24 cellular contexts compared by ENCODE assay signal in the genomic region with DNA sequence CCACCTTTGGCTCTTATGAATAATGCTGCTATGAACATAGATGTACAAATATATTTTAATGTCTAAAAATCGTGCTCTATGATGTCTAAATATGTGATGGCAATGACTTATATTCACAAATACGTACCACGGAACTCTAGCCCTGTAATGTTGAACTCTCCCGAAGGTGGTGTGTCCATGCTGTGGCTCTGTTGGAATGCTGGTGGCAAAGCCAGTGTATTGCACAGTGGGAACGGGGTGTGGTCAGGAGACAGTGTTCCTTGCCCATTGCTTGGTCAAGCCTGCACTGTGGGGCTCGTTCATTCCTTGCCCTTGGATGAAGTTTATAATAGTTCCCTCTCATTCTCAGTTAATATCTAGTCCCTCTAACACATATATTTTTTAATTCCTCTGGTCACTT.
"Had no signal": no experiment of that assay in that cellular context is flagged by ENCODE, and none has a peak within 500 bp of the region (broad histone marks: within the 10 kb centered on the region; RNA-seq: fewer than 3 reads in every experiment).

No MANE protein-coding gene starts in this region.

- H3K9me3 ChIP-seq: ovary, right lobe of liver, testis, thyroid gland, transverse colon, upper lobe of right lung had no signal

- H3K9me3 Mint-ChIP-seq: immature natural killer cell; natural killer cell treated with Interleukin-12 subunit alpha and Interleukin-12 subunit beta and Interleukin-15 and Interleukin-18, amount 100 ng/mL, for 72 hours; stimulated activated naive CD8-positive, alpha-beta T cell treated with anti-CD3 and anti-CD28 coated beads, Interleukin-15, Interleukin-2, amounts not matched to agents 100 ng/mL and 50 ng/mL, for 24 hours had no signal

- H3K27me3 ChIP-seq: ovary, right atrium auricular region, right lobe of liver, testis, thyroid gland, transverse colon, upper lobe of right lung had no signal

- H3K4me3 ChIP-seq: left ventricle myocardium inferior, lung, ovary, right atrium auricular region, right lobe of liver, skin epidermis, testis, thyroid gland, transverse colon, upper lobe of right lung had no signal

- H3K4me3 Mint-ChIP-seq: immature natural killer cell; mesothelial cell of epicardium; naive thymus-derived CD4-positive, alpha-beta T cell; natural killer cell treated with Interleukin-12 subunit alpha and Interleukin-12 subunit beta and Interleukin-15 and Interleukin-18, amount 100 ng/mL, for 72 hours; stimulated activated naive CD8-positive, alpha-beta T cell treated with anti-CD3 and anti-CD28 coated beads, Interleukin-15, Interleukin-2, amounts not matched to agents 100 ng/mL and 50 ng/mL, for 24 hours had no signal

- H3K4me1 ChIP-seq: left ventricle myocardium inferior, right atrium auricular region, right lobe of liver, testis, thyroid gland, transverse colon, upper lobe of right lung had no signal

- H3K27me3 Mint-ChIP-seq: naive thymus-derived CD4-positive, alpha-beta T cell; natural killer cell treated with Interleukin-12 subunit alpha and Interleukin-12 subunit beta and Interleukin-15 and Interleukin-18, amount 100 ng/mL, for 72 hours; progenitor cell of endocrine pancreas; stimulated activated naive CD8-positive, alpha-beta T cell treated with anti-CD3 and anti-CD28 coated beads, Interleukin-15, Interleukin-2, amounts not matched to agents 100 ng/mL and 50 ng/mL, for 24 hours had no signal

- H3K36me3 Mint-ChIP-seq: natural killer cell treated with Interleukin-12 subunit alpha and Interleukin-12 subunit beta and Interleukin-15 and Interleukin-18, amount 100 ng/mL, for 72 hours had no signal

- DNase-seq: head of caudate nucleus; hippocampal formation; immature natural killer cell; left ventricle myocardium inferior; mesendoderm; naive thymus-derived CD4-positive, alpha-beta T cell; ovary; right lobe of liver; stimulated activated CD4-positive, alpha-beta T cell treated with anti-CD3 and anti-CD28 coated beads, Interleukin-12 subunit alpha, Interleukin-12 subunit beta, amount 100 ng/mL, for 4 hours; stimulated activated CD4-positive, alpha-beta T cell treated with anti-CD3 and anti-CD28 coated beads, Interleukin-15, amount 100 ng/mL, for 24 hours; stimulated activated CD4-positive, alpha-beta T cell treated with anti-CD3 and anti-CD28 coated beads, Interleukin-2, amount 100 ng/mL, for 24 hours; stimulated activated CD4-positive, alpha-beta T cell treated with anti-CD3 and anti-CD28 coated beads, Interleukin-4, amount 100 ng/mL, for 1 hour; stimulated activated naive CD4-positive, alpha-beta T cell; testis; thyroid gland; transverse colon; upper lobe of right lung had no signal

- H3K36me3 ChIP-seq: ovary, right atrium auricular region, right lobe of liver, thyroid gland, transverse colon had no signal

- ATAC-seq: naive thymus-derived CD4-positive, alpha-beta T cell; natural killer cell treated with Interleukin-12 subunit alpha and Interleukin-12 subunit beta and Interleukin-15 and Interleukin-18, amount 100 ng/mL, for 72 hours; right lobe of liver; upper lobe of right lung had no signal

- H3K4me1 Mint-ChIP-seq: immature natural killer cell; naive thymus-derived CD4-positive, alpha-beta T cell had no signal

- H3K27ac Mint-ChIP-seq: immature natural killer cell; mesothelial cell of epicardium; naive thymus-derived CD4-positive, alpha-beta T cell; natural killer cell treated with Interleukin-12 subunit alpha and Interleukin-12 subunit beta and Interleukin-15 and Interleukin-18, amount 100 ng/mL, for 72 hours; progenitor cell of endocrine pancreas; stimulated activated naive CD8-positive, alpha-beta T cell treated with anti-CD3 and anti-CD28 coated beads, Interleukin-15, Interleukin-2, amounts not matched to agents 100 ng/mL and 50 ng/mL, for 24 hours had no signal

- H3K27ac ChIP-seq: left ventricle myocardium inferior, ovary, right atrium auricular region, right lobe of liver, skin epidermis, testis, thyroid gland, transverse colon, upper lobe of right lung had no signal
